Comparison of ENCODE assay signal across 8 cellular contexts in the genomic region with DNA sequence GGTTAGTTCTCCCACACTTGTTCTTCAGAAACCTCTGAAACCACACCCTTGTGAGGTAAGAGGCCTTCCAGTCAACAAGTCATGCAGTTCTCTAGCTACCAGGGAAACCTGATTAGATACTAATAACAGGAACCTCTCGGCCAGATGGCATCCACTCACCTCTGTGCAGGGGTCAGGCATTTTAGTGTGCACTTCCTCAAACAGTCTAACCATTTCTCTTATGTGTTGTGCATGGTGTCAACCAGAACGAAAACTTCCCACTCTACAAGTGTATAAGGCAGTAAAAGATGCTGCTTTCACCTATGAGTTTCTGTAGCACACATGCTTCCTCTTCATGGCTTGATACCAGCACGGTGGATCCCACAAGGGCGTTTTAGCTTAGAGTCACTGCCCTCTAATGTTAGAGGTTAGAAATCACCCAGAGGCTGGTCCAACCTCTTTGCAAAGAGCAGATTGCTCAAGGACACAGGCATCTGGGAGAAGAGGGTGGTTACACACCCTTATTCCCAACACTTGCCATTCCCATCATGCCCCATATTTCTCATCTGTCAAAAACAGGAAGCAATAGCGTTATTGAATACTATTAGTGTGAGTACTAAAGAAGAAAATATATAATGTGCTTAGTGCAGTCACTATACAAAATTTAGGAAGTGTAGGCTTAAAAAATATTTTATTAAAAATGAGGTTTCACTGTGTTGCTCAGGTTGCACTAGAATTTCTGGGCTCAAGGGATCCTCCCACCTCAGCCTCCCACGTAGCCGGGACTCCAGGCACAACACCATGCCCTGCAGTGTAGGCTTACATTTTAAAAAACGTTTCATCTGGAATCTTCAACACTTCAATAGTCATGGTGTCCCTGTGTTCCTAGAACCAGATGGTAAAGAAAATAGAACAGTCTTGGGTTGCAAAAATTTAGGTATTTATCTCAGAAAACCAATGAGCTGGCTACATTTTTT. TPM values are rescaled to one million over a fixed set of nuclear protein-coding genes. Genes with fewer than 3 reads are reported as not detected.
DNase-seq lines count a peak whose midpoint lies in the region; ATAC-seq and TF ChIP-seq lines count a peak whose summit lies in the region.

No MANE protein-coding gene starts in this region.

- no peaks in the 10 kb centered on the region for H3K9me3 ChIP-seq in MM.1S (replicated peaks; ENCODE audit: insufficient read depth, low read length)
- no peaks in the 10 kb centered on the region for H3K9me3 ChIP-seq in prostate gland

- intact Hi-C loops in prostate gland (cut with DNase I): no loop called here

- H3F3A ChIP-seq in MM.1S (ENCODE audit: insufficient read depth, low read length): peaks cover 15% of the 10 kb centered on the region

- 55% methylated on average over 8 of the region's 8 CpGs for WGBS in prostate gland

- H2AFZ ChIP-seq in MM.1S (ENCODE audit: low read length): peak overlapping the region; percentile 26; the same call in 1 of the 2 replicates

- H3K9ac ChIP-seq in MM.1S (ENCODE audit: low read length): peak overlapping the region; percentile 14; the same call in 1 of the 2 replicates

- H3K9me2 ChIP-seq in MM.1S (replicated peaks; ENCODE audit: insufficient read depth, low read length): no peaks in the 10 kb centered on the region

- TF ChIP-seq CTCF in GM13976 (IDR thresholded peaks at IDR 0.05; ENCODE audit: borderline replicate concordance, control extremely low read depth, extremely low read depth, insufficient read depth, missing control alignments): peak; percentile 52
- peak; percentile 54 for TF ChIP-seq CTCF in MM.1S (IDR thresholded peaks at IDR 0.05; ENCODE audit: low read length)
- TF ChIP-seq CTCF in VCaP (conservative IDR thresholded peaks at IDR 0.05): peak; percentile 19
- TF ChIP-seq CTCF in foreskin fibroblast (IDR thresholded peaks at IDR 0.05; ENCODE audit: low read depth, low read length): peak; percentile 38
- TF ChIP-seq CTCF in prostate gland (IDR thresholded peaks at IDR 0.05): no peak

- H3K4me3 ChIP-seq in MM.1S (ENCODE audit: low read length): peak overlapping the region; percentile 20; the same call in 1 of the 2 replicates
- no peak overlapping the region for H3K4me3 ChIP-seq in foreskin fibroblast (ENCODE audit: low read depth in 1 of 2, low read length in 2 of 2)
- no peak overlapping the region for H3K4me3 ChIP-seq in prostate gland

- no peaks in the 10 kb centered on the region for H3K79me2 ChIP-seq in MM.1S (ENCODE audit: low read length)

- H3K27ac ChIP-seq in MM.1S (ENCODE audit: low read length): peak overlapping the region; percentile 69
- peak overlapping the region; percentile 31 for H3K27ac ChIP-seq in VCaP
- H3K27ac ChIP-seq in prostate gland: no peak overlapping the region

- H3K36me3 ChIP-seq in MM.1S (replicated peaks; ENCODE audit: insufficient read depth, low read length) (no peaks in the 10 kb centered on the region), prostate gland (no peaks in the 10 kb centered on the region)

- peak; percentile 53 for DNase-seq in Ammon's horn (ENCODE audit: low spot score)
- DNase-seq in GM13976 (ENCODE audit: low spot score): peak; percentile 84
- DNase-seq in MM.1S: peak; percentile 82
- peak; percentile 77 to 89 for DNase-seq in foreskin fibroblast
- DNase-seq in pons (ENCODE audit: low spot score): peak; percentile 69
- DNase-seq in prostate gland (ENCODE audit: low spot score): no peak

- H3K4me1 ChIP-seq in MM.1S (ENCODE audit: low read length): peaks cover 13% of the 10 kb centered on the region
- no peaks in the 10 kb centered on the region for H3K4me1 ChIP-seq in prostate gland (replicated peaks)

- H4K20me1 ChIP-seq in MM.1S (ENCODE audit: insufficient read depth, low read length): no peaks in the 10 kb centered on the region

- peak overlapping the region; percentile 32; the same call in 1 of the 2 replicates for H3K4me2 ChIP-seq in MM.1S (ENCODE audit: low read depth, low read length)

- in situ Hi-C loops in GM13976 (cut with MboI; ENCODE audit: low sequenced_read_pairs, unreplicated experiment): no loop called here

- H3K27me3 ChIP-seq in MM.1S (replicated peaks; ENCODE audit: insufficient read depth, low read length) (no peaks in the 10 kb centered on the region), prostate gland (replicated peaks; ENCODE audit: insufficient read depth) (no peaks in the 10 kb centered on the region)

- peak; percentile 97 for ATAC-seq in HG02642 (IDR thresholded peaks at IDR 0.05; ENCODE audit: poor library complexity, unreplicated experiment)

- TF ChIP-seq POLR2A in prostate gland (IDR thresholded peaks at IDR 0.05): no peak

RNA-seq across cellular contexts. Expression of a gene that starts 34.5 kb away (rescaled TPM):
- total RNA-seq in prostate gland: 10 to 100 TPM in 1 of 2 donors, 1 to 10 TPM in 1; 7.7 to 86.9 TPM

RNA-seq across cellular contexts. Expression of a gene that starts 59.2 kb away (rescaled TPM):
- total RNA-seq in prostate gland: 10 to 100 TPM; 39.1 to 67.0 TPM

Comparison
In these comparisons a context has a peak if more than half of its experiments do, and no peak if none do; other contexts are left out.
1. CTCF ChIP-seq: peak in GM13976 (single experiment), MM.1S (single experiment), VCaP (single experiment) and foreskin fibroblast (single experiment); none in prostate gland (0 of 4).
2. H3K27ac ChIP-seq: peak in MM.1S (single experiment) and VCaP (single experiment); none in prostate gland (0 of 2).